In genomic region chr6:157896931-157897330, GRCh38 we compare ENCODE assay signal across 27 cellular contexts.
"Had no signal": no experiment of that assay in that cellular context is flagged by ENCODE, and none has a peak within 500 bp of the region (broad histone marks: within the 10 kb centered on the region; RNA-seq: fewer than 3 reads in every experiment).

No MANE protein-coding gene starts in this region.

- H3K4me3 ChIP-seq: adrenal gland, breast epithelium, MG63, Peyer's patch, SJCRH30 had no signal

- H3K27ac Mint-ChIP-seq: activated CD4-positive, alpha-beta memory T cell treated with anti-CD3 and anti-CD28 coated beads for 36 hours; activated CD4-positive, alpha-beta T cell treated with anti-CD3 and anti-CD28 coated beads, Interleukin-2, amount 10 ng/mL, durations not matched to agents 7 days and 5 days; activated naive CD8-positive, alpha-beta T cell treated with anti-CD3 and anti-CD28 coated beads for 36 hours; activated T-helper 17 cell treated with anti-CD3 and anti-CD28 coated beads, Interleukin-2, amount 50 U/mL, for 72 hours had no signal

- DNase-seq: activated CD4-positive, alpha-beta memory T cell treated with anti-CD3 and anti-CD28 coated beads for 36 hours; activated CD4-positive, alpha-beta T cell treated with anti-CD3 and anti-CD28 coated beads, Interleukin-2, amount 10 ng/mL, durations not matched to agents 7 days and 5 days; activated CD8-positive, alpha-beta memory T cell treated with anti-CD3 and anti-CD28 coated beads for 24 hours; activated gamma-delta T cell; activated naive CD4-positive, alpha-beta T cell treated with anti-CD3 and anti-CD28 coated beads for 36 hours; activated naive CD8-positive, alpha-beta T cell treated with anti-CD3 and anti-CD28 coated beads for 36 hours; activated T-cell treated with anti-CD3 and anti-CD28 coated beads, Interleukin-2, amount 50 U/mL, for 48 hours; adrenal gland; aorta; caudate nucleus; MG63; MV-4-11; NCI-H1092 treated with DMSO at 0.1 percent for 48 hours; NCI-H1417 treated with DMSO at 0.1 percent for 48 hours; NCI-H1694; NCI-H2029; NCI-H2107; NCI-H2171 treated with DMSO at 0.1 percent for 48 hours; NCI-H226; Peyer's patch; Right ventricle myocardium superior; SJCRH30; SK-N-SH; T-helper 1 cell had no signal

- H3K4me3 Mint-ChIP-seq: activated CD4-positive, alpha-beta memory T cell treated with anti-CD3 and anti-CD28 coated beads for 36 hours; activated CD4-positive, alpha-beta T cell treated with anti-CD3 and anti-CD28 coated beads, Interleukin-2, amount 10 ng/mL, durations not matched to agents 7 days and 5 days; activated naive CD4-positive, alpha-beta T cell treated with anti-CD3 and anti-CD28 coated beads for 36 hours; activated naive CD8-positive, alpha-beta T cell treated with anti-CD3 and anti-CD28 coated beads for 36 hours; activated T-helper 17 cell treated with anti-CD3 and anti-CD28 coated beads, Interleukin-2, amount 50 U/mL, for 72 hours had no signal

- H3K27ac ChIP-seq: adrenal gland, breast epithelium, Peyer's patch, RWPE1, SJCRH30 had no signal

- H3K27me3 Mint-ChIP-seq: activated CD4-positive, alpha-beta memory T cell treated with anti-CD3 and anti-CD28 coated beads for 36 hours; activated CD4-positive, alpha-beta T cell treated with anti-CD3 and anti-CD28 coated beads, Interleukin-2, amount 10 ng/mL, durations not matched to agents 7 days and 5 days; activated naive CD8-positive, alpha-beta T cell treated with anti-CD3 and anti-CD28 coated beads for 36 hours; activated T-helper 17 cell treated with anti-CD3 and anti-CD28 coated beads, Interleukin-2, amount 50 U/mL, for 72 hours had no signal

- ATAC-seq: activated T-helper 17 cell treated with anti-CD3 and anti-CD28 coated beads, Interleukin-2, amount 50 U/mL, for 72 hours had no signal

- H3K4me1 ChIP-seq: adrenal gland, breast epithelium, Peyer's patch, SJCRH30 had no signal

- H3K9me3 Mint-ChIP-seq: activated CD4-positive, alpha-beta memory T cell treated with anti-CD3 and anti-CD28 coated beads for 36 hours; activated CD4-positive, alpha-beta T cell treated with anti-CD3 and anti-CD28 coated beads, Interleukin-2, amount 10 ng/mL, durations not matched to agents 7 days and 5 days; activated naive CD4-positive, alpha-beta T cell treated with anti-CD3 and anti-CD28 coated beads for 36 hours; activated naive CD8-positive, alpha-beta T cell treated with anti-CD3 and anti-CD28 coated beads for 36 hours; activated T-helper 17 cell treated with anti-CD3 and anti-CD28 coated beads, Interleukin-2, amount 50 U/mL, for 72 hours had no signal

- H3K36me3 ChIP-seq: breast epithelium had no signal

- H3K9me3 ChIP-seq: adrenal gland, breast epithelium, MG63, Peyer's patch, SJCRH30, SK-N-SH had no signal

- H3K27me3 ChIP-seq: adrenal gland, breast epithelium, MG63, Peyer's patch, SJCRH30 had no signal
